21 cellular contexts compared by ENCODE assay signal in genomic region chr9:79012561-79012960, GRCh38.
DNase-seq lines count a peak whose midpoint lies in the region; ATAC-seq and TF ChIP-seq lines count a peak whose summit lies in the region.
"Had no signal": no experiment of that assay in that cellular context is flagged by ENCODE, and none has a peak within 500 bp of the region (broad histone marks: within the 10 kb centered on the region; RNA-seq: fewer than 3 reads in every experiment).

No MANE protein-coding gene starts in this region.

- H3K27me3 Mint-ChIP-seq in WTC11 (ENCODE audit: low read depth) = no peaks in the 10 kb centered on the region
- no peaks in the 10 kb centered on the region for H3K27me3 Mint-ChIP-seq in osteocyte (ENCODE audit: unreplicated experiment)
- H3K27me3 Mint-ChIP-seq: activated naive CD4-positive, alpha-beta T cell treated with anti-CD3 and anti-CD28 coated beads, Interleukin-2, amount 50 U/mL, for 24 hours; central memory CD8-positive, alpha-beta T cell had no signal

- H3K4me3 Mint-ChIP-seq in WTC11 (no peak overlapping the region), osteocyte (ENCODE audit: unreplicated experiment) (no peak overlapping the region)
- H3K4me3 Mint-ChIP-seq: activated naive CD4-positive, alpha-beta T cell treated with anti-CD3 and anti-CD28 coated beads, Interleukin-2, amount 50 U/mL, for 24 hours; central memory CD8-positive, alpha-beta T cell had no signal

- H3K4me3 ChIP-seq in A673 (ENCODE audit: low read depth, low read length, poor library complexity, severe bottlenecking) (no peak overlapping the region), GM23248 (no peak overlapping the region), foreskin fibroblast (ENCODE audit: low read depth in 1 of 2, low read length in 2 of 2) (no peak overlapping the region)
- H3K4me3 ChIP-seq: A549, K562, mucosa of descending colon, skin epidermis had no signal

- BruUV-seq in A673 (replicated peaks; lab: Mats Ljungman, UMichigan) = no TSS peak

- H3K9me3 ChIP-seq in A673 (ENCODE audit: low read depth, low read length, poor library complexity, severe bottlenecking) (no peaks in the 10 kb centered on the region), GM23248 (ENCODE audit: low read depth) (no peaks in the 10 kb centered on the region)
- H3K9me3 ChIP-seq: A549 had no signal

- H3K4me1 ChIP-seq in A673 (ENCODE audit: insufficient read depth, low read length, poor library complexity, severe bottlenecking) = peaks cover 1% of the 10 kb centered on the region
- H3K4me1 ChIP-seq in GM23248 (ENCODE audit: insufficient read depth) = peaks cover 43% of the 10 kb centered on the region

- no peaks in the 10 kb centered on the region for H3K79me2 ChIP-seq in GM23248 (ENCODE audit: insufficient read depth)

- TF ChIP-seq CTCF in A673 (conservative IDR thresholded peaks at IDR 0.05; ENCODE audit: low read depth, low read length) (no peak), WTC11 (IDR thresholded peaks at IDR 0.05) (no peak), foreskin fibroblast (IDR thresholded peaks at IDR 0.05; ENCODE audit: low read depth, low read length) (no peak), osteocyte (IDR thresholded peaks at IDR 0.05) (no peak)

- no peak overlapping the region for H3K27ac Mint-ChIP-seq in WTC11
- H3K27ac Mint-ChIP-seq in osteocyte (ENCODE audit: unreplicated experiment) = no peak overlapping the region
- H3K27ac Mint-ChIP-seq: activated naive CD4-positive, alpha-beta T cell treated with anti-CD3 and anti-CD28 coated beads, Interleukin-2, amount 50 U/mL, for 24 hours had no signal

- H3K9me2 ChIP-seq in GM23248 (ENCODE audit: insufficient read depth) = 0 out of 2 replicates have a peak, but pooled peaks cover 4% of the 10 kb centered on the region

- in situ Hi-C loops in GM23248 (cut with MboI) = no loop called here

- H3K4me1 Mint-ChIP-seq in WTC11 (peaks cover 21% of the 10 kb centered on the region), osteocyte (ENCODE audit: unreplicated experiment) (peaks cover 27% of the 10 kb centered on the region)
- H3K4me1 Mint-ChIP-seq: activated naive CD4-positive, alpha-beta T cell treated with anti-CD3 and anti-CD28 coated beads, Interleukin-2, amount 50 U/mL, for 24 hours; central memory CD8-positive, alpha-beta T cell had no signal

- no peaks in the 10 kb centered on the region for H3K36me3 Mint-ChIP-seq in WTC11
- peaks cover 3% of the 10 kb centered on the region for H3K36me3 Mint-ChIP-seq in osteocyte (ENCODE audit: unreplicated experiment)
- H3K36me3 Mint-ChIP-seq: activated naive CD4-positive, alpha-beta T cell treated with anti-CD3 and anti-CD28 coated beads, Interleukin-2, amount 50 U/mL, for 24 hours had no signal

- H3K9me3 Mint-ChIP-seq in WTC11 (peaks cover 25% of the 10 kb centered on the region), osteocyte (ENCODE audit: unreplicated experiment) (peaks cover 11% of the 10 kb centered on the region)
- H3K9me3 Mint-ChIP-seq: activated naive CD4-positive, alpha-beta T cell treated with anti-CD3 and anti-CD28 coated beads, Interleukin-2, amount 50 U/mL, for 24 hours had no signal

- no peaks in the 10 kb centered on the region for H4K20me1 ChIP-seq in GM23248 (ENCODE audit: insufficient read depth)

- H3F3A ChIP-seq in GM23248 (ENCODE audit: insufficient read depth) = peaks cover 42% of the 10 kb centered on the region

- H3K27me3 ChIP-seq in A673 (replicated peaks; ENCODE audit: insufficient read depth, low read depth, low read length, poor library complexity) (no peaks in the 10 kb centered on the region), GM23248 (replicated peaks; ENCODE audit: insufficient read depth) (no peaks in the 10 kb centered on the region)

- ATAC-seq in WTC11 (peak; percentile 36; the same call in 1 of the 2 replicates), GM21367 (IDR thresholded peaks at IDR 0.05; ENCODE audit: unreplicated experiment) (no peak)
- ATAC-seq: A549, K562, mucosa of descending colon had no signal

- no peak overlapping the region for H3K27ac ChIP-seq in A673 (ENCODE audit: low read depth, low read length, poor library complexity, severe bottlenecking)
- peak overlapping the region; percentile 21; the same call in 1 of the 2 replicates for H3K27ac ChIP-seq in GM23248
- H3K27ac ChIP-seq: skin epidermis had no signal

- DNase-seq in A673 (ENCODE audit: low spot score) (peak; percentile 28), GM23248 (peak; percentile 77), WTC11 (ENCODE audit: low spot score) (no peak), foreskin fibroblast (peak; percentile 77 to 82), HUDEP-2 (lab: John Stamatoyannopoulos, UW; ENCODE audit: unreplicated experiment in 76 of 76) (no peak), DMS153 treated with DMSO at 0.1 percent for 48 hours (lab: John Stamatoyannopoulos, UW; ENCODE audit: unreplicated experiment) (no peak), osteocyte (ENCODE audit: extremely low spot score, unreplicated experiment) (no peak)
- DNase-seq: activated CD8-positive, alpha-beta memory T cell treated with anti-CD3 and anti-CD28 coated beads, Interleukin-2, amount 50 U/mL, for 4 hours; head of caudate nucleus; mucosa of descending colon; NCI-H1436; NCI-H2227 treated with DMSO at 0.1 percent for 48 hours; nucleus accumbens; SHP77 treated with DMSO at 0.1 percent for 48 hours; T1000 had no signal

- CTCF ChIA-PET in A673 (lab: Charles Lee) (no interaction called here), WTC11 (lab: Charles Lee) (no interaction called here)

- POLR2A ChIA-PET in A673 (lab: Charles Lee; ENCODE audit: low non-redundant PET) = no interaction called here
- POLR2A ChIA-PET in WTC11 (lab: Charles Lee) = no interaction called here

- H3K36me3 ChIP-seq in A673 (ENCODE audit: insufficient read depth, low read length, poor library complexity, severe bottlenecking) (no peaks in the 10 kb centered on the region), GM23248 (ENCODE audit: low read depth) (no peaks in the 10 kb centered on the region)

- peak overlapping the region; percentile 44 for H3K4me2 ChIP-seq in GM23248 (ENCODE audit: unreplicated experiment)
- H3K4me2 ChIP-seq: A549 had no signal

- no peak overlapping the region for H2AFZ ChIP-seq in GM23248

- no peak overlapping the region for H3K9ac ChIP-seq in GM23248

- intact Hi-C loops in A673 (cut with micrococcal nuclease; ENCODE audit: unreplicated experiment) = no loop called here

TF ChIP-seq in WTC11, 78 proteins besides CTCF, POLR2A, EP300 and RAD21 (continues in another document):
- TF ChIP-seq RELA (CRISPR knock-in tag; IDR thresholded peaks at IDR 0.05; ENCODE audit: borderline replicate concordance) (no peak), ZNF263 (CRISPR knock-in tag; IDR thresholded peaks at IDR 0.05; ENCODE audit: low read depth) (no peak), E2F4 (CRISPR knock-in tag; IDR thresholded peaks at IDR 0.05; ENCODE audit: borderline replicate concordance, low read depth) (no peak), AFF4 (CRISPR knock-in tag; IDR thresholded peaks at IDR 0.05; ENCODE audit: borderline replicate concordance) (no peak), ELF4 (CRISPR knock-in tag; IDR thresholded peaks at IDR 0.05; ENCODE audit: low read depth) (no peak), FOXK1 (CRISPR knock-in tag; IDR thresholded peaks at IDR 0.05) (no peak), NR3C1 (CRISPR knock-in tag; conservative IDR thresholded peaks at IDR 0.05; ENCODE audit: low read depth) (no peak), IRF2 (CRISPR knock-in tag; IDR thresholded peaks at IDR 0.05; ENCODE audit: borderline replicate concordance, low read depth) (no peak)

Comparison
In these comparisons a context has a peak if more than half of its experiments do, and no peak if none do; other contexts are left out.
1. DNase-seq: peak in A673 (single experiment), GM23248 (single experiment) and foreskin fibroblast (2 of 2); none in WTC11 (single experiment), HUDEP-2 (0 of 76), DMS153 treated with DMSO at 0.1 percent for 48 hours (single experiment) and osteocyte (single experiment).